Comparison of ENCODE assay signal across 8 cellular contexts in genomic region chr2:100819365-100820345, GRCh38. TPM values are rescaled to one million over a fixed set of nuclear protein-coding genes. Genes with fewer than 3 reads are reported as not detected.
DNase-seq lines count a peak whose midpoint lies in the region; ATAC-seq, FAIRE-seq and TF ChIP-seq lines count a peak whose summit lies in the region.

NPAS2 (plus strand) TSS chr2:100820139; CDS start chr2:100904755, 84,616 bp downstream.

- H3K9ac ChIP-seq in liver (ENCODE audit: low read depth in 1 of 2, low read length in 2 of 2), result peak within 1 kb of the TSS; percentile 55 to 72

- WGBS in liver, result under 1% methylated on average over 105 of the region's 105 CpGs

- H3K4me3 ChIP-seq in coronary artery (peak within 1 kb of the TSS; percentile 90), liver (ENCODE audit: low read depth in 1 of 3, low read length in 3 of 3) (peak within 1 kb of the TSS; percentile 65 to 89 (median 75))

- no peaks in the 10 kb centered on the region for H3K9me3 ChIP-seq in liver (ENCODE audit: control insufficient read depth in 4 of 4, low read length in 3 of 4)

- FAIRE-seq in H54 (lab: Jason Lieb, UNC) (no peak), D721Med (lab: Jason Lieb, UNC) (no peak)

- DNase-seq in H54 (ENCODE audit: insufficient read length, low spot score) (peak; percentile 71), SW480 (ENCODE audit: low spot score) (peak; percentile 57), coronary artery (ENCODE audit: low spot score) (no peak), MV-4-11 (lab: John Stamatoyannopoulos, UW) (no peak), D721Med (ENCODE audit: insufficient read length, low spot score) (no peak)

- no peaks in the 10 kb centered on the region for H3K27me3 ChIP-seq in liver (ENCODE audit: control insufficient read depth in 4 of 4, insufficient read depth in 4 of 4, low read length in 3 of 4)

- no peaks in the 10 kb centered on the region for H3K9me3 Mint-ChIP-seq in stimulated activated memory B cell treated with anti-CD40 and anti-IgM and Interleukin-4, amounts not matched to agents 10 μg/mL and 1 μg/mL and 100 μg/mL, for 72 hours

- no peaks in the 10 kb centered on the region for H3K36me3 ChIP-seq in liver (ENCODE audit: control insufficient read depth in 4 of 4, insufficient read depth in 3 of 4, low read depth in 1 of 4, low read length in 3 of 4)

- no peaks in the 10 kb centered on the region for H3K4me1 Mint-ChIP-seq in stimulated activated memory B cell treated with anti-CD40 and anti-IgM and Interleukin-4, amounts not matched to agents 10 μg/mL and 1 μg/mL and 100 μg/mL, for 72 hours

- H3K27ac ChIP-seq in coronary artery, result peak within 1 kb of the TSS; percentile 94 to 96
- H3K27ac ChIP-seq in liver (ENCODE audit: low read depth in 1 of 2, low read length in 2 of 2), result peak within 1 kb of the TSS; percentile 80 to 91

- TF ChIP-seq RAD21 in liver (IDR thresholded peaks at IDR 0.05), result no peak

- TF ChIP-seq CTCF in coronary artery (IDR thresholded peaks at IDR 0.05) (no peak), liver (IDR thresholded peaks at IDR 0.05; ENCODE audit: low read depth, low read length, missing input control) (no peak), D721Med (IDR thresholded peaks at IDR 0.05; ENCODE audit: insufficient read depth, missing control alignments) (no peak)

- H3K36me3 Mint-ChIP-seq in stimulated activated memory B cell treated with anti-CD40 and anti-IgM and Interleukin-4, amounts not matched to agents 10 μg/mL and 1 μg/mL and 100 μg/mL, for 72 hours, result no peaks in the 10 kb centered on the region

- H3K4me1 ChIP-seq in liver (ENCODE audit: control insufficient read depth in 4 of 4, insufficient read depth in 4 of 4, low read length in 3 of 4), result peaks cover 8 to 23% (median 17%) of the 10 kb centered on the region in 4 donors

- H3K4me3 Mint-ChIP-seq in stimulated activated memory B cell treated with anti-CD40 and anti-IgM and Interleukin-4, amounts not matched to agents 10 μg/mL and 1 μg/mL and 100 μg/mL, for 72 hours, result peak within 1 kb of the TSS; percentile 15

- no peak within 1 kb of the TSS for H3K27ac Mint-ChIP-seq in stimulated activated memory B cell treated with anti-CD40 and anti-IgM and Interleukin-4, amounts not matched to agents 10 μg/mL and 1 μg/mL and 100 μg/mL, for 72 hours

- peaks cover 71% of the 10 kb centered on the region for H3K27me3 Mint-ChIP-seq in stimulated activated memory B cell treated with anti-CD40 and anti-IgM and Interleukin-4, amounts not matched to agents 10 μg/mL and 1 μg/mL and 100 μg/mL, for 72 hours

- TF ChIP-seq POLR2A in H54 (IDR thresholded peaks at IDR 0.05; ENCODE audit: low read depth, low read length), result no peak

- ATAC-seq in stimulated activated memory B cell treated with anti-CD40 and anti-IgM and Interleukin-4, amounts not matched to agents 10 μg/mL and 1 μg/mL and 100 μg/mL, for 72 hours, result peak; percentile 37
- ATAC-seq in GM19035 (IDR thresholded peaks at IDR 0.05; ENCODE audit: unreplicated experiment), result no peak

TF ChIP-seq in liver, 16 proteins besides CTCF, POLR2A, EP300 and RAD21:
- TF ChIP-seq HNF4A (conservative IDR thresholded peaks at IDR 0.05) (no peak), MAX (IDR thresholded peaks at IDR 0.05) (no peak), FOXA2 (IDR thresholded peaks at IDR 0.05) (no peak), ZBTB33 (IDR thresholded peaks at IDR 0.05) (no peak), GABPA (IDR thresholded peaks at IDR 0.05 in 1 of 2, conservative IDR thresholded peaks at IDR 0.05 in 1 of 2) (no peak), YY1 (IDR thresholded peaks at IDR 0.05) (no peak), SP1 (IDR thresholded peaks at IDR 0.05) (no peak), REST (IDR thresholded peaks at IDR 0.05) (no peak), ATF3 (IDR thresholded peaks at IDR 0.05) (no peak), EGR1 (IDR thresholded peaks at IDR 0.05; ENCODE audit: low read depth in 2 of 2) (no peak), JUND (IDR thresholded peaks at IDR 0.05) (no peak), TAF1 (conservative IDR thresholded peaks at IDR 0.05) (no peak), HNF4G (IDR thresholded peaks at IDR 0.05) (no peak), NR2F2 (IDR thresholded peaks at IDR 0.05) (no peak), RXRA (IDR thresholded peaks at IDR 0.05) (no peak), FOXA1 (IDR thresholded peaks at IDR 0.05) (no peak)

RNA-seq across cellular contexts. Expression of gene NPAS2, which starts in this region (rescaled TPM):
- total RNA-seq in liver, result 1 to 10 TPM in 1 of 2 donors, under 1 TPM in 1; 0.33 to 8.0 TPM
- 10 to 100 TPM in 1 of 2 donors, 1 to 10 TPM in 1; 5.2 to 24.3 TPM for polyA plus RNA-seq in liver

Comparison
In these comparisons a context has a peak if more than half of its experiments do, and no peak if none do; other contexts are left out.
1. DNase-seq: peak in H54 (single experiment) and SW480 (single experiment); none in coronary artery (single experiment), MV-4-11 (single experiment) and D721Med (single experiment).